Comparison of ENCODE assay signal across 8 cellular contexts in the genomic region with DNA sequence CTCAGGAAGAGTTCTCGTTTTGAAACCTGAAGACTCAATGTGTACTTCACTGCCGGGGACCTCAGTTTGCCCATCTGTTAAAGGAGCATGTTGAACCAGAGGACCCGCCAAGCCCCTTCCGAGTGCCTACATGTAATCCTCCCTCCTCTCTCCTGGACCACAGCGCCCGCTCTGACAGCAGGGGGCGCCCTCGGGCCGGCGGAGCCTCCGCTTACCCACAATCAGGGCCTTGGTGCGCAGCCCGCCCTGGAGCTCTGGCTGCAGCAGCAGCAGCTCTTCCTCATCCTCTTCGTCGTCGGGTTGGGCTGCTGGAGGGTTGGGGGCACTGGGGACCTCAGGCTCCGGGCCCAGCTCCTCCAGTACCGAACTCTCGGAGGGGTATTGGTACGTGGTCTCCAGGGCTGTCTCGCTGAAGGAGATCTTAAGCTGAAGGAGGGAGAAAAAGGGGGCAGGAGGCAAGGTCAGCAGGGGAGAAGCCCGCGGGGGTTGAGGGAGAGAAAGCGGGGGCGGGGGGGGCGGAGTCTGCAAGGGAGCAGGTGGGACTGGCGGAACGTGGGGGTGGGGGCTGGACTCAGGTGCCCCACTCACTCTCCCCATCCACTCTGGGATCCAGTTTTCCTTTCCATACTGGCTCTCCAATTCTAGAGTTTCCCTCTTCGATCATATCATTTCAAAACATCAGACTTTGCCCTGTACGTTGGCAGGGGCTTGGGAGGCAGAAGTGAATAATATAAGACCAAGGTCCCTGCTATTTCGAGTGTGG. TPM values are rescaled to one million over a fixed set of nuclear protein-coding genes. Genes with fewer than 3 reads are reported as not detected.
DNase-seq lines count a peak whose midpoint lies in the region; ATAC-seq and TF ChIP-seq lines count a peak whose summit lies in the region.

No MANE protein-coding gene starts in this region.

- WGBS in spleen, 5 donors, result 4 to 12% (median 7%) methylated on average over 14 to 31 of the region's 31 CpGs

- H3K4me1 Mint-ChIP-seq in immature natural killer cell, result peaks cover 46 to 53% of the 10 kb centered on the region in 2 donors

- peak overlapping the region; percentile 79 to 100 (median 99) for H3K4me3 Mint-ChIP-seq in immature natural killer cell

- H3K9me3 ChIP-seq in BLaER1 (no peaks in the 10 kb centered on the region), breast epithelium (no peaks in the 10 kb centered on the region), spleen (no peaks in the 10 kb centered on the region)

- H3K36me3 ChIP-seq in BLaER1, result peaks cover 64% of the 10 kb centered on the region
- H3K36me3 ChIP-seq in breast epithelium, result peaks cover 5% of the 10 kb centered on the region
- peaks cover 7 to 66% (median 56%) of the 10 kb centered on the region in 6 donors for H3K36me3 ChIP-seq in spleen

- no peak for TF ChIP-seq POLR2A in breast epithelium (IDR thresholded peaks at IDR 0.05)
- no peak for TF ChIP-seq POLR2A in spleen (IDR thresholded peaks at IDR 0.05)

- H3K27me3 Mint-ChIP-seq in immature natural killer cell (ENCODE audit: low read depth in 3 of 3), result peaks cover 9 to 13% (median 12%) of the 10 kb centered on the region in 3 donors

- H3K4me3 ChIP-seq in BLaER1 (peak overlapping the region; percentile 91), WI38 (ENCODE audit: low read depth, low read length) (peak overlapping the region; percentile 36), breast epithelium (peak overlapping the region in 1 of 3 donors; percentile 34), spleen (peak overlapping the region in 7 of 8 donors; percentile 25 to 99 (median 95))

- ATAC-seq in GM21737 (IDR thresholded peaks at IDR 0.05; ENCODE audit: unreplicated experiment), result peak; percentile 40
- ATAC-seq in GM21717 (IDR thresholded peaks at IDR 0.05; ENCODE audit: unreplicated experiment), result no peak

- H3K27ac ChIP-seq in BLaER1, result peak overlapping the region; percentile 100
- H3K27ac ChIP-seq in breast epithelium, result peak overlapping the region; percentile 48 to 51
- peak overlapping the region; percentile 11 to 100 (median 98) for H3K27ac ChIP-seq in spleen

- TF ChIP-seq CTCF in WI38 (IDR thresholded peaks at IDR 0.05; ENCODE audit: low read depth, low read length) (peak; percentile 88), breast epithelium (IDR thresholded peaks at IDR 0.05) (peak; percentile 89 to 97 (median 95)), spleen (IDR thresholded peaks at IDR 0.05 in 8 of 11, conservative IDR thresholded peaks at IDR 0.05 in 3 of 11) (peak; percentile 86 to 98 (median 97))

- H3K4me2 ChIP-seq in BLaER1, result peak overlapping the region; percentile 95

- peaks cover 23 to 41% (median 35%) of the 10 kb centered on the region in 3 donors for H3K36me3 Mint-ChIP-seq in immature natural killer cell

- intact Hi-C loops in breast epithelium (cut with DNase I; ENCODE audit: low total_unique reads) (loop anchor here (5.0 to 10.0 kb wide), 2 partner anchors 168 to 194 kb away; a partner anchor contains a TSS), spleen (cut with DNase I; ENCODE audit: low total_unique reads) (loop anchor here (10.0 kb wide), 1 partner anchor 194 kb away; a partner anchor contains a TSS)

- H3K27ac Mint-ChIP-seq in immature natural killer cell, result peak overlapping the region; percentile 85 to 99 (median 98)

- H3K27me3 ChIP-seq in BLaER1 (no peaks in the 10 kb centered on the region), breast epithelium (no peaks in the 10 kb centered on the region), spleen (replicated peaks in 1 of 7) (no peaks in the 10 kb centered on the region)

- peak; percentile 63 for DNase-seq in NCI-H2029 (lab: John Stamatoyannopoulos, UW)
- DNase-seq in breast epithelium (ENCODE audit: low spot score in 2 of 2), result peak; percentile 81 to 88
- DNase-seq in immature natural killer cell, result peak; percentile 87 to 90 (median 88)
- peak; percentile 98 for DNase-seq in spleen

- H3K9me3 Mint-ChIP-seq in immature natural killer cell, result no peaks in the 10 kb centered on the region

- H4K20me1 ChIP-seq in BLaER1, result peaks cover 75% of the 10 kb centered on the region

- peak overlapping the region; percentile 100 for H3K9ac ChIP-seq in BLaER1

- H3K4me1 ChIP-seq in BLaER1 (peaks cover 63% of the 10 kb centered on the region), breast epithelium (peaks cover 7 to 11% of the 10 kb centered on the region in 2 donors), spleen (peaks cover 36 to 80% (median 57%) of the 10 kb centered on the region in 6 donors)

RNA-seq across cellular contexts. Expression of a gene that starts 6.3 kb away (rescaled TPM):
- 10 to 100 TPM; 23.5 to 35.3 (median 26.2) TPM for total RNA-seq in breast epithelium
- polyA plus RNA-seq in immature natural killer cell, result 10 to 100 TPM; 13.6 to 33.9 (median 14.4) TPM
- 10 to 100 TPM; 30.0 to 39.6 (median 35.4) TPM for total RNA-seq in spleen
- polyA plus RNA-seq in spleen, result 10 to 100 TPM; 21.7 to 39.7 (median 33.8) TPM

RNA-seq across cellular contexts. Expression of a gene that starts 7.3 kb away (rescaled TPM):
- total RNA-seq in breast epithelium, result 10 to 100 TPM; 18.3 to 41.6 (median 20.0) TPM
- polyA plus RNA-seq in immature natural killer cell, result 100 to 1,000 TPM; 178 to 308 (median 245) TPM
- 100 to 1,000 TPM; 128 to 187 (median 150) TPM for total RNA-seq in spleen
- 100 to 1,000 TPM; 153 to 188 (median 186) TPM for polyA plus RNA-seq in spleen

RNA-seq across cellular contexts. Expression of a gene that starts 11.6 kb away (rescaled TPM):
- total RNA-seq in breast epithelium (1 to 10 TPM; 1.8 to 4.0 (median 2.3) TPM), spleen (10 to 100 TPM in 6 of 7 donors, 1 to 10 TPM in 1; 9.8 to 13.8 (median 11.0) TPM)
- polyA plus RNA-seq in immature natural killer cell (10 to 100 TPM in 1 of 3 donors, 1 to 10 TPM in 2; 6.7 to 20.1 (median 8.4) TPM), spleen (10 to 100 TPM; 14.1 to 19.6 (median 17.7) TPM)

RNA-seq across cellular contexts. Expression of a gene that starts 32.2 kb away (rescaled TPM):
- total RNA-seq in breast epithelium (10 to 100 TPM in 2 of 3 donors, 1 to 10 TPM in 1; 9.6 to 19.0 (median 16.1) TPM), spleen (10 to 100 TPM; 15.4 to 24.2 (median 17.8) TPM)
- polyA plus RNA-seq in immature natural killer cell (10 to 100 TPM in 1 of 3 donors, 1 to 10 TPM in 2; 4.3 to 16.5 (median 9.8) TPM), spleen (10 to 100 TPM; 12.1 to 28.0 (median 22.1) TPM)

RNA-seq across cellular contexts. Expression of a gene that starts 37.9 kb away (rescaled TPM):
- total RNA-seq in breast epithelium, result 10 to 100 TPM in 2 of 3 donors, 1 to 10 TPM in 1; 8.5 to 14.9 (median 13.4) TPM
- 10 to 100 TPM in 1 of 3 donors, 1 to 10 TPM in 1, not detected in 1; 3.0 to 16.5 TPM for polyA plus RNA-seq in immature natural killer cell
- total RNA-seq in spleen, result 10 to 100 TPM; 20.8 to 47.7 (median 39.0) TPM
- 10 to 100 TPM in 2 of 3 donors, 1 to 10 TPM in 1; 7.8 to 18.2 (median 16.5) TPM for polyA plus RNA-seq in spleen

Comparison
In these comparisons a context has a peak if more than half of its experiments do, and no peak if none do; other contexts are left out.
1. H3K27ac ChIP-seq: peak in every context shown above with its lines; median percentile 100 in BLaER1; 98 in spleen; 50 in breast epithelium.